9 cellular contexts compared by ENCODE assay signal in the genomic region with DNA sequence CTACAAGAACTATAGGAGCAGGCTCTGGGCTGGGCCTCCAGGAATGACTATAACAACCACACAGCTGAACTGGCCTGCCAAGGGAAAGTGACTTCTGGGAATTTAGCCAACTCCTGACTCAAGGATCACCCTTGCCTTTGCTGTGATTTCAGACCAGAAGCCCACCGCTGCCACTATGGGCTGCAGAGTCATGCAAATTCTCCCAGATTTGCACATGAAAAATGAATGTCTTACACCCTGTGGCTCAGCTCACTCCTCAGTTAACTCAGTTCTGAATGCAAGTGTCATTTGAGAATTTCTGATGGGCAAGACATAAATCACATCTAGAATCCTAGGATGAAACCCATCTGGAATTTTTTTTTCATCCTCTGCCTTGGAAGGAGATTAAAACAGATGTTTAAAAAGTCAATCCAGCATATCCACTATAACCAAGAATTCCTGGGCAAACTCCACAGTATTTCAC.
DNase-seq lines count a peak whose midpoint lies in the region; ATAC-seq and TF ChIP-seq lines count a peak whose summit lies in the region.
"Had no signal": no experiment of that assay in that cellular context is flagged by ENCODE, and none has a peak within 500 bp of the region (broad histone marks: within the 10 kb centered on the region; RNA-seq: fewer than 3 reads in every experiment).

No MANE protein-coding gene starts in this region.

- no peak overlapping the region for H3K4me3 ChIP-seq in right atrium auricular region
- no peak overlapping the region for H3K4me3 ChIP-seq in thyroid gland (replicated peaks in 1 of 3)
- no peak overlapping the region for H3K4me3 ChIP-seq in spleen
- H3K4me3 ChIP-seq: K562 had no signal

- WGBS in thyroid gland, 2 donors: 0% methylated on average over 1 of the region's 1 CpG
- 0% methylated on average over 1 of the region's 1 CpG for WGBS in spleen, 5 donors

- DNase-seq in left cardiac atrium (peak; percentile 17), right atrium auricular region (ENCODE audit: low spot score) (no peak), T1000 (lab: John Stamatoyannopoulos, UW) (peak; percentile 43), foreskin keratinocyte (peak in 1 of 2 donors; percentile 68), thyroid gland (peak; percentile 34 to 54), spleen (no peak), hypothalamus (lab: John Stamatoyannopoulos, UW) (no peak)

- H3K27ac ChIP-seq in right atrium auricular region: no peak overlapping the region
- H3K27ac ChIP-seq in foreskin keratinocyte: no peak overlapping the region
- H3K27ac ChIP-seq in thyroid gland: no peak overlapping the region
- H3K27ac ChIP-seq in spleen: no peak overlapping the region

- H3K4me1 ChIP-seq in right atrium auricular region (no peaks in the 10 kb centered on the region), foreskin keratinocyte (no peaks in the 10 kb centered on the region), thyroid gland (no peaks in the 10 kb centered on the region), spleen (no peaks in the 10 kb centered on the region)

- TF ChIP-seq POLR2A in thyroid gland (IDR thresholded peaks at IDR 0.05) (no peak), spleen (IDR thresholded peaks at IDR 0.05) (no peak)

- intact Hi-C loops in left cardiac atrium (cut with DNase I): no loop called here
- intact Hi-C loops in thyroid gland (cut with DNase I): no loop called here
- intact Hi-C loops in spleen (cut with DNase I; ENCODE audit: low total_unique reads): no loop called here

- no peaks in the 10 kb centered on the region for H3K27me3 ChIP-seq in right atrium auricular region
- no peaks in the 10 kb centered on the region for H3K27me3 ChIP-seq in foreskin keratinocyte
- H3K27me3 ChIP-seq in thyroid gland: no peaks in the 10 kb centered on the region
- H3K27me3 ChIP-seq in spleen (replicated peaks in 1 of 7): no peaks in the 10 kb centered on the region

- ATAC-seq in left cardiac atrium: peak in 1 of 2 donors; percentile 54
- ATAC-seq in foreskin keratinocyte: peak; percentile 85
- no peak for ATAC-seq in HG03025 (IDR thresholded peaks at IDR 0.05; ENCODE audit: low FRiP score, unreplicated experiment)
- ATAC-seq: K562 had no signal

- H3K36me3 ChIP-seq in right atrium auricular region: no peaks in the 10 kb centered on the region
- H3K36me3 ChIP-seq in thyroid gland: no peaks in the 10 kb centered on the region
- no peaks in the 10 kb centered on the region for H3K36me3 ChIP-seq in spleen

- H3K9me3 ChIP-seq in right atrium auricular region (no peaks in the 10 kb centered on the region), thyroid gland (no peaks in the 10 kb centered on the region), spleen (peaks cover 0 to 4% (median 0%) of the 10 kb centered on the region in 8 donors)

- TF ChIP-seq CTCF in right atrium auricular region (IDR thresholded peaks at IDR 0.05): no peak
- TF ChIP-seq CTCF in foreskin keratinocyte (conservative IDR thresholded peaks at IDR 0.05): no peak
- no peak for TF ChIP-seq CTCF in thyroid gland (IDR thresholded peaks at IDR 0.05)
- TF ChIP-seq CTCF in spleen (IDR thresholded peaks at IDR 0.05 in 8 of 11, conservative IDR thresholded peaks at IDR 0.05 in 3 of 11): no peak

Comparison
In these comparisons a context has a peak if more than half of its experiments do, and no peak if none do; other contexts are left out.
1. DNase-seq: peak in left cardiac atrium (single experiment), T1000 (single experiment) and thyroid gland (2 of 2); none in right atrium auricular region (single experiment), spleen (single experiment) and hypothalamus (0 of 51).